ENCODE assay signal across 2 cellular contexts in genomic region chr5:128943100-128943499, GRCh38. TPM values are rescaled to one million over a fixed set of nuclear protein-coding genes. Genes with fewer than 3 reads are reported as not detected.
"Had no signal": no experiment of that assay in that cellular context is flagged by ENCODE, and none has a peak within 500 bp of the region (broad histone marks: within the 10 kb centered on the region; RNA-seq: fewer than 3 reads in every experiment).

No MANE protein-coding gene starts in this region.

RNA-seq across cellular contexts. Expression of gene SLC27A6, which starts 22.2 kb away (rescaled TPM):
- total RNA-seq: HepG2, HT-29 had no signal
